In genomic region chr6:35487653-35488516, GRCh38 we compare ENCODE assay signal across 11 cellular contexts. TPM values are rescaled to one million over a fixed set of nuclear protein-coding genes. Genes with fewer than 3 reads are reported as not detected.
DNase-seq lines count a peak whose midpoint lies in the region; ATAC-seq and TF ChIP-seq lines count a peak whose summit lies in the region.
"Had no signal": no experiment of that assay in that cellular context is flagged by ENCODE, and none has a peak within 500 bp of the region (broad histone marks: within the 10 kb centered on the region; RNA-seq: fewer than 3 reads in every experiment).

No MANE protein-coding gene starts in this region.

- TF ChIP-seq CTCF in HFF-Myc (IDR thresholded peaks at IDR 0.05; ENCODE audit: low read depth, low read length, missing control alignments) (no peak), CD14-positive monocyte (IDR thresholded peaks at IDR 0.05) (no peak)

- no peak for DNase-seq in HFF-Myc (ENCODE audit: extremely low read depth, low read depth)
- no peak for DNase-seq in SJSA1 (ENCODE audit: low read depth in 1 of 2, low spot score in 2 of 2)
- no peak for DNase-seq in right cardiac atrium
- DNase-seq in stimulated activated naive B cell treated with anti-CD40 and anti-IgM and Interleukin-4, amounts not matched to agents 10 μg/mL and 1 μg/mL and 100 μg/mL, for 72 hours, result no peak
- no peak for DNase-seq in CD14-positive monocyte (ENCODE audit: low spot score)
- no peak for DNase-seq in NCI-H2171 treated with DMSO at 0.1 percent for 48 hours (lab: John Stamatoyannopoulos, UW)
- DNase-seq in activated CD4-positive, CD25-positive, alpha-beta regulatory T cell (lab: John Stamatoyannopoulos, UW), result no peak
- no peak for DNase-seq in activated CD8-positive, alpha-beta memory T cell treated with anti-CD3 and anti-CD28 coated beads for 24 hours
- DNase-seq: activated gamma-delta T cell treated with Interleukin-2 at 50 U/mL for 16 hours, NCI-H187 had no signal

- no peak overlapping the region for H3K27ac Mint-ChIP-seq in stimulated activated naive B cell treated with anti-CD40 and anti-IgM and Interleukin-4, amounts not matched to agents 10 μg/mL and 1 μg/mL and 100 μg/mL, for 72 hours
- peak overlapping the region in 1 of 7 donors; percentile 6 for H3K27ac Mint-ChIP-seq in CD14-positive monocyte

- peaks cover 33% of the 10 kb centered on the region for H3K36me3 ChIP-seq in SJSA1

- H3K36me3 Mint-ChIP-seq in stimulated activated naive B cell treated with anti-CD40 and anti-IgM and Interleukin-4, amounts not matched to agents 10 μg/mL and 1 μg/mL and 100 μg/mL, for 72 hours, result no peaks in the 10 kb centered on the region
- H3K36me3 Mint-ChIP-seq in CD14-positive monocyte, result no peaks in the 10 kb centered on the region

- H3K27ac ChIP-seq in SJSA1, result peak overlapping the region; percentile 28; the same call in 1 of the 2 replicates
- H3K27ac ChIP-seq in right cardiac atrium (ENCODE audit: low read length), result peak overlapping the region; percentile 15

- H3K27me3 ChIP-seq in SJSA1 (replicated peaks) (no peaks in the 10 kb centered on the region), right cardiac atrium (ENCODE audit: control insufficient read depth, insufficient read depth) (no peaks in the 10 kb centered on the region)

- intact Hi-C loops in right cardiac atrium (cut with DNase I) (no loop called here), CD14-positive monocyte (cut with micrococcal nuclease) (no loop called here)

- no peaks in the 10 kb centered on the region for H3K9me3 Mint-ChIP-seq in stimulated activated naive B cell treated with anti-CD40 and anti-IgM and Interleukin-4, amounts not matched to agents 10 μg/mL and 1 μg/mL and 100 μg/mL, for 72 hours
- H3K9me3 Mint-ChIP-seq in CD14-positive monocyte, result peaks cover 0 to 2% (median 0%) of the 10 kb centered on the region in 7 donors

- H3K9me3 ChIP-seq in SJSA1 (replicated peaks), result no peaks in the 10 kb centered on the region
- no peaks in the 10 kb centered on the region for H3K9me3 ChIP-seq in right cardiac atrium (ENCODE audit: control insufficient read depth, low read length)

- H3K4me1 ChIP-seq in SJSA1 (replicated peaks) (peaks cover 82% of the 10 kb centered on the region), right cardiac atrium (ENCODE audit: control insufficient read depth, insufficient read depth, low read length) (peaks cover 11% of the 10 kb centered on the region)

- peak overlapping the region; percentile 0; the same call in 1 of the 2 replicates for H3K4me3 ChIP-seq in HFF-Myc (replicated peaks; ENCODE audit: low read depth, low read length)
- no peak overlapping the region for H3K4me3 ChIP-seq in SJSA1
- H3K4me3 ChIP-seq in right cardiac atrium (ENCODE audit: low read length), result no peak overlapping the region

- no peak for ATAC-seq in right cardiac atrium
- ATAC-seq in stimulated activated naive B cell treated with anti-CD40 and anti-IgM and Interleukin-4, amounts not matched to agents 10 μg/mL and 1 μg/mL and 100 μg/mL, for 72 hours (replicated peaks), result peak; percentile 23 to 47

- peaks cover 16 to 24% of the 10 kb centered on the region in 2 donors for H3K27me3 Mint-ChIP-seq in stimulated activated naive B cell treated with anti-CD40 and anti-IgM and Interleukin-4, amounts not matched to agents 10 μg/mL and 1 μg/mL and 100 μg/mL, for 72 hours
- H3K27me3 Mint-ChIP-seq in CD14-positive monocyte (ENCODE audit: low read depth in 3 of 3), result peaks cover 34 to 43% (median 34%) of the 10 kb centered on the region in 3 donors

- H3K4me3 Mint-ChIP-seq in stimulated activated naive B cell treated with anti-CD40 and anti-IgM and Interleukin-4, amounts not matched to agents 10 μg/mL and 1 μg/mL and 100 μg/mL, for 72 hours, result no peak overlapping the region
- H3K4me3 Mint-ChIP-seq in CD14-positive monocyte, result peak overlapping the region in 1 of 2 donors; percentile 69

- H3K4me1 Mint-ChIP-seq in stimulated activated naive B cell treated with anti-CD40 and anti-IgM and Interleukin-4, amounts not matched to agents 10 μg/mL and 1 μg/mL and 100 μg/mL, for 72 hours, result peaks cover 8 to 11% of the 10 kb centered on the region in 2 donors
- peaks cover 19% of the 10 kb centered on the region for H3K4me1 Mint-ChIP-seq in CD14-positive monocyte

- WGBS in right cardiac atrium, result 43% methylated on average over 9 of the region's 9 CpGs

RNA-seq across cellular contexts. Expression of gene TEAD3, which starts 9.0 kb away (rescaled TPM):
- 14.5 and 24.4 TPM in 2 replicates for total RNA-seq in SJSA1 (2014; rRNA removed; shearing (Covaris generic))
- total RNA-seq in right cardiac atrium, result 10 to 100 TPM; 27.0 to 50.1 (median 38.2) TPM
- 27.1 TPM for polyA plus RNA-seq in right cardiac atrium
- not detected for polyA plus RNA-seq in CD14-positive monocyte
- total RNA-seq: mononuclear cell had no signal

RNA-seq across cellular contexts. Expression of gene RPL10A, which starts 19.7 kb away (rescaled TPM):
- total RNA-seq in SJSA1 (2014; rRNA removed; shearing (Covaris generic)), result 983 and 1,383 TPM in 2 replicates
- total RNA-seq in right cardiac atrium, result 100 to 1,000 TPM; 608 to 717 (median 617) TPM
- 672 TPM for polyA plus RNA-seq in right cardiac atrium
- polyA plus RNA-seq in CD14-positive monocyte, result 100 to 1,000 TPM; 345 to 421 TPM

RNA-seq across cellular contexts. Expression of gene TULP1, which starts 24.8 kb away (rescaled TPM):
- not detected in 2 replicates for total RNA-seq in SJSA1 (2014; rRNA removed; shearing (Covaris generic))
- total RNA-seq in right cardiac atrium, result under 1 TPM in 2 of 4 donors, not detected in 2; 0.29 to 0.54 TPM
- polyA plus RNA-seq in right cardiac atrium (0.34 TPM), CD14-positive monocyte (not detected)
- total RNA-seq: mononuclear cell had no signal

RNA-seq across cellular contexts. Expression of gene FANCE, which starts 35.7 kb away (rescaled TPM):
- total RNA-seq in SJSA1 (2014; rRNA removed; shearing (Covaris generic)), result 16.3 and 20.2 TPM in 2 replicates
- total RNA-seq in right cardiac atrium, result 1 to 10 TPM; 1.3 to 4.7 (median 3.1) TPM
- polyA plus RNA-seq in right cardiac atrium, result 2.0 TPM
- polyA plus RNA-seq in CD14-positive monocyte, result 1 to 10 TPM; 1.8 to 3.0 TPM

Comparison
In these comparisons a context has a peak if more than half of its experiments do, and no peak if none do; other contexts are left out.
1. ATAC-seq: peak in stimulated activated naive B cell treated with anti-CD40 and anti-IgM and Interleukin-4, amounts not matched to agents 10 μg/mL and 1 μg/mL and 100 μg/mL, for 72 hours (2 of 2); none in right cardiac atrium (0 of 2).